Comparison of ENCODE assay signal across 22 cellular contexts in genomic region chr2:43029186-43029585, GRCh38.
"Had no signal": no experiment of that assay in that cellular context is flagged by ENCODE, and none has a peak within 500 bp of the region (broad histone marks: within the 10 kb centered on the region; RNA-seq: fewer than 3 reads in every experiment).

No MANE protein-coding gene starts in this region.

- H3K9me3 Mint-ChIP-seq: activated naive CD8-positive, alpha-beta T cell treated with anti-CD3 and anti-CD28 coated beads for 36 hours; activated T-cell treated with anti-CD3 and anti-CD28 coated beads, Interleukin-2, amount 50 U/mL, for 4 hours had no signal

- DNase-seq: activated CD4-positive, alpha-beta T cell treated with anti-CD3 and anti-CD28 coated beads for 4 hours; activated CD4-positive, alpha-beta T cell treated with anti-CD3 and anti-CD28 coated beads, Interleukin-2, amount 50 U/mL, for 48 hours; activated CD4-positive, CD25-positive, alpha-beta regulatory T cell; activated CD8-positive, alpha-beta memory T cell treated with anti-CD3 and anti-CD28 coated beads, Interleukin-2, amount 50 U/mL, for 48 hours; activated naive CD4-positive, alpha-beta T cell treated with Interleukin-2 at 50 U/mL for 16 hours; activated naive CD8-positive, alpha-beta T cell treated with anti-CD3 and anti-CD28 coated beads for 36 hours; activated T-cell treated with anti-CD3 and anti-CD28 coated beads, Interleukin-2, amount 50 U/mL, for 4 hours; effector CD4-positive, alpha-beta T cell; erythroblast; foreskin fibroblast; heart right ventricle; mesendoderm; naive B cell; right lobe of liver; stimulated activated CD4-positive, alpha-beta T cell treated with anti-CD3 and anti-CD28 coated beads, Interleukin-4, amount 100 ng/mL, for 4 hours; stimulated activated naive CD8-positive, alpha-beta T cell treated with anti-CD3 and anti-CD28 coated beads, Interleukin-15, Interleukin-2, amounts not matched to agents 100 U/mL and 50 U/mL, for 24 hours; SW 1271; T-helper 17 cell; upper lobe of right lung had no signal

- H3K36me3 ChIP-seq: breast epithelium, heart right ventricle, right lobe of liver, upper lobe of right lung had no signal

- FAIRE-seq: keratinocyte had no signal

- H3K27me3 Mint-ChIP-seq: activated naive CD8-positive, alpha-beta T cell treated with anti-CD3 and anti-CD28 coated beads for 36 hours; naive B cell had no signal

- H3K27ac Mint-ChIP-seq: activated naive CD8-positive, alpha-beta T cell treated with anti-CD3 and anti-CD28 coated beads for 36 hours; T-helper 17 cell had no signal

- H3K9me3 ChIP-seq: breast epithelium, heart right ventricle, right lobe of liver, upper lobe of right lung had no signal

- H3K27me3 ChIP-seq: breast epithelium, heart right ventricle, right lobe of liver, upper lobe of right lung had no signal

- H3K36me3 Mint-ChIP-seq: activated naive CD8-positive, alpha-beta T cell treated with anti-CD3 and anti-CD28 coated beads for 36 hours; naive B cell had no signal

- H3K4me3 ChIP-seq: breast epithelium, heart right ventricle, right lobe of liver, smooth muscle cell, upper lobe of right lung had no signal

- H3K4me3 Mint-ChIP-seq: activated naive CD8-positive, alpha-beta T cell treated with anti-CD3 and anti-CD28 coated beads for 36 hours; activated T-cell treated with anti-CD3 and anti-CD28 coated beads, Interleukin-2, amount 50 U/mL, for 4 hours; naive B cell; T-helper 17 cell had no signal

- H3K27ac ChIP-seq: heart right ventricle, right lobe of liver, upper lobe of right lung had no signal
